1 cellular context compared by ENCODE assay signal in genomic region chr10:21525367-21526183, GRCh38.
TF ChIP-seq lines count a peak whose summit lies in the region.

Gene SKIDA1, minus strand, starts transcription at chr10:21525682. Its CDS starts 7,860 bp downstream, at chr10:21517822.

TF ChIP-seq in HepG2, 621 proteins besides CTCF, POLR2A, EP300 and RAD21 (continued from another document and continues in another):
- TF ChIP-seq ZNF501 (CRISPR knock-in tag; IDR thresholded peaks at IDR 0.05) (peak; percentile 90; the same call in 1 of the 2 replicates), ZBTB20 (CRISPR knock-in tag; IDR thresholded peaks at IDR 0.05; ENCODE audit: borderline replicate concordance, low read depth) (peak; percentile 72; the same call in 1 of the 2 replicates), PHF21A (CRISPR knock-in tag; IDR thresholded peaks at IDR 0.05) (peak; percentile 83), TOPORS (CRISPR knock-in tag; IDR thresholded peaks at IDR 0.05) (0 out of 2 replicates have a peak, but pooled peaks have one; percentile 53), CREM (IDR thresholded peaks at IDR 0.05) (no peak), CREM (CRISPR knock-in tag; IDR thresholded peaks at IDR 0.05) (no peak), NFKBIZ (CRISPR knock-in tag; IDR thresholded peaks at IDR 0.05) (no peak; the same call in none of the 2 replicates), ESRRA (CRISPR knock-in tag; IDR thresholded peaks at IDR 0.05; ENCODE audit: low read depth) (peak; percentile 49; the same call in 1 of the 2 replicates), NR2C2 (CRISPR knock-in tag; IDR thresholded peaks at IDR 0.05; ENCODE audit: borderline replicate concordance) (peak; percentile 97), GATAD2A (CRISPR knock-in tag; IDR thresholded peaks at IDR 0.05) (peak; percentile 46), IKZF1 (IDR thresholded peaks at IDR 0.05) (no peak), ZNF746 (CRISPR knock-in tag; IDR thresholded peaks at IDR 0.05) (peak; percentile 87; the same call in 1 of the 2 replicates), ZNF33B (CRISPR knock-in tag; IDR thresholded peaks at IDR 0.05) (peak; percentile 71; the same call in 1 of the 2 replicates), ZGPAT (CRISPR knock-in tag; IDR thresholded peaks at IDR 0.05) (peak; percentile 81), CBX1 (IDR thresholded peaks at IDR 0.05; ENCODE audit: low read depth) (peak; percentile 78), MED13 (CRISPR knock-in tag; IDR thresholded peaks at IDR 0.05) (0 out of 2 replicates have a peak, but pooled peaks have one; percentile 72), SMARCC2 (IDR thresholded peaks at IDR 0.05) (no peak), YEATS2 (CRISPR knock-in tag; IDR thresholded peaks at IDR 0.05; ENCODE audit: borderline replicate concordance) (peak; percentile 65), ZNF674 (CRISPR knock-in tag; IDR thresholded peaks at IDR 0.05; ENCODE audit: low read depth) (peak; percentile 73; the same call in 1 of the 2 replicates), ZNF468 (CRISPR knock-in tag; IDR thresholded peaks at IDR 0.05) (no peak), HINFP (CRISPR knock-in tag; IDR thresholded peaks at IDR 0.05; ENCODE audit: low read depth) (no peak), ZNF230 (CRISPR knock-in tag; IDR thresholded peaks at IDR 0.05) (0 out of 2 replicates have a peak, but pooled peaks have one; percentile 57), BATF2 (CRISPR knock-in tag; IDR thresholded peaks at IDR 0.05) (no peak), ZNF350 (CRISPR knock-in tag; IDR thresholded peaks at IDR 0.05; ENCODE audit: borderline replicate concordance, low read depth) (peak; percentile 70; the same call in 1 of the 2 replicates), GRHL1 (CRISPR knock-in tag; conservative IDR thresholded peaks at IDR 0.05) (no peak), TIGD3 (CRISPR knock-in tag; IDR thresholded peaks at IDR 0.05; ENCODE audit: borderline replicate concordance) (no peak), ATF2 (CRISPR knock-in tag; IDR thresholded peaks at IDR 0.05) (0 out of 2 replicates have a peak, but pooled peaks have one; percentile 58), ZNF790 (CRISPR knock-in tag; IDR thresholded peaks at IDR 0.05; ENCODE audit: borderline replicate concordance) (no peak), ETS1 (CRISPR knock-in tag; IDR thresholded peaks at IDR 0.05) (no peak), HNRNPUL1 (IDR thresholded peaks at IDR 0.05; ENCODE audit: low read depth, low read length) (0 out of 2 replicates have a peak, but pooled peaks have one; percentile 17), STAG1 (CRISPR knock-in tag; IDR thresholded peaks at IDR 0.05) (no peak), CC2D1A (CRISPR knock-in tag; IDR thresholded peaks at IDR 0.05) (no peak), RCOR2 (CRISPR knock-in tag; IDR thresholded peaks at IDR 0.05) (no peak), ZNF660 (CRISPR knock-in tag; IDR thresholded peaks at IDR 0.05; ENCODE audit: borderline replicate concordance, low read depth) (no peak), HHEX (CRISPR knock-in tag; IDR thresholded peaks at IDR 0.05) (peak; percentile 16; the same call in 1 of the 2 replicates), RFX3 (CRISPR knock-in tag; IDR thresholded peaks at IDR 0.05) (no peak), SAP130 (CRISPR knock-in tag; IDR thresholded peaks at IDR 0.05; ENCODE audit: low read depth) (peak; percentile 62), HOXA5 (CRISPR knock-in tag; IDR thresholded peaks at IDR 0.05) (peak; percentile 70), ZNF205 (CRISPR knock-in tag; IDR thresholded peaks at IDR 0.05) (peak; percentile 21; the same call in 1 of the 2 replicates), ZNF256 (CRISPR knock-in tag; conservative IDR thresholded peaks at IDR 0.05) (0 out of 2 replicates have a peak, but pooled peaks have one; percentile 14), ATF5 (CRISPR knock-in tag; IDR thresholded peaks at IDR 0.05; ENCODE audit: low read depth) (no peak; the same call in none of the 2 replicates), CREB3 (CRISPR knock-in tag; IDR thresholded peaks at IDR 0.05) (no peak), ZNF280D (CRISPR knock-in tag; IDR thresholded peaks at IDR 0.05) (0 out of 2 replicates have a peak, but pooled peaks have one; percentile 18), ELF3 (CRISPR knock-in tag; IDR thresholded peaks at IDR 0.05) (peak; percentile 68), REPIN1 (CRISPR knock-in tag; IDR thresholded peaks at IDR 0.05; ENCODE audit: borderline replicate concordance, low read depth) (peak; percentile 18; the same call in 1 of the 2 replicates), PCBP1 (IDR thresholded peaks at IDR 0.05; ENCODE audit: borderline replicate concordance, low read depth, low read length) (peak; percentile 90; the same call in 1 of the 2 replicates), BORCS8-MEF2B (CRISPR knock-in tag; IDR thresholded peaks at IDR 0.05) (peak; percentile 74), ZNF337 (CRISPR knock-in tag; IDR thresholded peaks at IDR 0.05; ENCODE audit: borderline replicate concordance, low read depth) (no peak)
